In the genomic region with DNA sequence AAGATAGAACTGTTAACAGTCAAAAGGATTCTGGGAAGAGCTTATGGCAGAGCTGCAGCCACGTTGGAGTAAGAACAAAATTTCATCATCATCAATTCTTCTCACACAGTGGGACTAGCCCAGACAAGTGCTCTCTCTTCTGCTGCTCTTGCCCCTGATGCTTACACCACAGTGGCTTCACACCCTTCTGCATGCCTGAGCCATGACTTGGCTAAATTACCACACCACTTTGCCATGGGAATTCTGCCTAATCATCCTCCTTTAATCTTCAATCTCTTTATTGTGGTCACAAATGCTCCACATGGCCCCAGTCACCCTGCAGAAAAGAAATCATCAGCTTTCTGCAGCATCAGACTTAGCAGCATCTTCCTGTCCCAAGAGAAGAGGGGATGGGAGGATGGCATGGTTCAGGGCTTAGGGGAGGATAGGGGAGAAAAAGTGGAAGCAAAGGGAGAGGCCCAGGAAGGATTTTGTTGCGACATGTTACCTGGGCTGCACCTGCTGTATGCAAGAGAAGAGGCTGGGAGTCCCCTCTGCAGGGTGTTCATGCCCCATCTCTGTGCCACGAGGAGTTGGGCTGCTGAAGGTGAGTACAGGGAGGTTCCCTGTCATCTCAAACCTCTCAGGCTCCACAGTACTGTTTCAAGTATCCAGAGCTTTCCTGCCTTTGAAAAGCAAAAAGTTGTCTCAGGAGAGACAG, we compare ENCODE assay signal across 13 cellular contexts. TPM values are rescaled to one million over a fixed set of nuclear protein-coding genes. Genes with fewer than 3 reads are reported as not detected.
DNase-seq lines count a peak whose midpoint lies in the region; ATAC-seq, FAIRE-seq and TF ChIP-seq lines count a peak whose summit lies in the region.
"Had no signal": no experiment of that assay in that cellular context is flagged by ENCODE, and none has a peak within 500 bp of the region (broad histone marks: within the 10 kb centered on the region; RNA-seq: fewer than 3 reads in every experiment).

No MANE protein-coding gene starts in this region.

- H3K36me3 ChIP-seq in psoas muscle (ENCODE audit: insufficient read depth in 1 of 2, low read depth in 1 of 2), result no peaks in the 10 kb centered on the region
- H3K36me3 ChIP-seq: neutrophil had no signal

- CTCF ChIA-PET in activated naive CD4-positive, alpha-beta T cell treated with anti-CD3 and anti-CD28 coated beads for 36 hours (lab: Charles Lee), result interaction anchor here (1.0 kb wide), 1 partner anchor 18 kb away, joined by 3 read pairs; no protein-coding TSS in a partner anchor

- H3K27me3 Mint-ChIP-seq in activated naive CD4-positive, alpha-beta T cell treated with anti-CD3 and anti-CD28 coated beads for 36 hours (ENCODE audit: low read depth), result no peaks in the 10 kb centered on the region

- no peaks in the 10 kb centered on the region for H3K36me3 Mint-ChIP-seq in activated naive CD4-positive, alpha-beta T cell treated with anti-CD3 and anti-CD28 coated beads for 36 hours (ENCODE audit: low read depth)
- H3K36me3 Mint-ChIP-seq: IgD-negative memory B cell had no signal

- H3K27ac Mint-ChIP-seq in activated naive CD4-positive, alpha-beta T cell treated with anti-CD3 and anti-CD28 coated beads for 36 hours, result no peak overlapping the region
- H3K27ac Mint-ChIP-seq: H9, IgD-negative memory B cell had no signal

- peak; percentile 91 for FAIRE-seq in urothelium cell line (lab: Jason Lieb, UNC)

- H3K27me3 ChIP-seq in psoas muscle (ENCODE audit: insufficient read depth in 3 of 3, low read length in 2 of 3), result peaks cover 0 to 2% (median 0%) of the 10 kb centered on the region in 3 donors
- H3K27me3 ChIP-seq: neutrophil had no signal

- peak; percentile 6 for DNase-seq in activated naive CD4-positive, alpha-beta T cell treated with anti-CD3 and anti-CD28 coated beads for 36 hours
- DNase-seq in activated naive CD4-positive, alpha-beta T cell treated with Interleukin-2 at 50 U/mL for 16 hours, result no peak
- peak; percentile 51 to 72 for DNase-seq in SW 1271 (lab: John Stamatoyannopoulos, UW)
- DNase-seq in foreskin fibroblast, result peak; percentile 76 to 81
- DNase-seq in urothelium cell line (ENCODE audit: low spot score), result peak; percentile 86
- DNase-seq in psoas muscle, result no peak
- DNase-seq in retina, result no peak
- no peak for DNase-seq in GM13977 (ENCODE audit: low spot score)
- DNase-seq: activated CD4-positive, alpha-beta T cell treated with anti-CD3 and anti-CD28 coated beads for 1 hour; AML-193; H9 had no signal

- no peak overlapping the region for H3K27ac ChIP-seq in psoas muscle
- H3K27ac ChIP-seq: neutrophil had no signal

- ATAC-seq in psoas muscle, result no peak

- no peaks in the 10 kb centered on the region for H3K9me3 ChIP-seq in psoas muscle
- H3K9me3 ChIP-seq: neutrophil had no signal

- in situ Hi-C loops in GM13977 (cut with MboI; ENCODE audit: low pct_unique_long_range_greater_than_20kb, low sequenced_read_pairs, unreplicated experiment), result no loop called here

- H3K4me3 Mint-ChIP-seq in activated naive CD4-positive, alpha-beta T cell treated with anti-CD3 and anti-CD28 coated beads for 36 hours, result no peak overlapping the region
- H3K4me3 Mint-ChIP-seq: H9, IgD-negative memory B cell had no signal

- H3K4me1 Mint-ChIP-seq in activated naive CD4-positive, alpha-beta T cell treated with anti-CD3 and anti-CD28 coated beads for 36 hours (ENCODE audit: low read depth), result peaks cover 9% of the 10 kb centered on the region
- H3K4me1 Mint-ChIP-seq: H9 had no signal

- no peak overlapping the region for H3K4me3 ChIP-seq in foreskin fibroblast (ENCODE audit: low read depth in 1 of 2, low read length in 2 of 2)
- no peak overlapping the region for H3K4me3 ChIP-seq in psoas muscle

- H3K9me3 Mint-ChIP-seq in activated naive CD4-positive, alpha-beta T cell treated with anti-CD3 and anti-CD28 coated beads for 36 hours, result no peaks in the 10 kb centered on the region
- H3K9me3 Mint-ChIP-seq: IgD-negative memory B cell had no signal

- WGBS in psoas muscle, 3 donors, result 49 to 53% (median 51%) methylated on average over 3 of the region's 3 CpGs

- intact Hi-C loops in activated naive CD4-positive, alpha-beta T cell treated with anti-CD3 and anti-CD28 coated beads for 36 hours (cut with micrococcal nuclease), result no loop called here
- intact Hi-C loops in psoas muscle (cut with DNase I), result no loop called here

- H3K4me1 ChIP-seq in psoas muscle, result no peaks in the 10 kb centered on the region

- TF ChIP-seq CTCF in foreskin fibroblast (IDR thresholded peaks at IDR 0.05; ENCODE audit: low read depth, low read length) (no peak), psoas muscle (IDR thresholded peaks at IDR 0.05) (no peak), GM13977 (IDR thresholded peaks at IDR 0.05; ENCODE audit: extremely low read depth, insufficient read depth, missing control alignments) (no peak)

RNA-seq across cellular contexts. Expression of gene RPTN, which starts 9.0 kb away (rescaled TPM):
- not detected for total RNA-seq in activated naive CD4-positive, alpha-beta T cell treated with anti-CD3 and anti-CD28 coated beads for 36 hours
- total RNA-seq in psoas muscle, result not detected
- polyA plus RNA-seq in psoas muscle, result not detected
- total RNA-seq: H9 had no signal
- polyA plus RNA-seq: IgD-negative memory B cell had no signal

RNA-seq across cellular contexts. Expression of gene TCHH, which starts 52.7 kb away (rescaled TPM):
- not detected for total RNA-seq in activated naive CD4-positive, alpha-beta T cell treated with anti-CD3 and anti-CD28 coated beads for 36 hours
- total RNA-seq in psoas muscle, result under 1 TPM in 2 of 4 donors, not detected in 2; 0.04 TPM
- under 1 TPM in 2 of 3 donors, not detected in 1; 0.01 to 0.03 TPM for polyA plus RNA-seq in psoas muscle
- total RNA-seq: H9 had no signal
- polyA plus RNA-seq: IgD-negative memory B cell had no signal

RNA-seq across cellular contexts. Expression of gene HRNR, which starts 56.0 kb away (rescaled TPM):
- not detected for total RNA-seq in activated naive CD4-positive, alpha-beta T cell treated with anti-CD3 and anti-CD28 coated beads for 36 hours
- not detected for total RNA-seq in psoas muscle
- polyA plus RNA-seq in psoas muscle, result not detected
- total RNA-seq: H9 had no signal
- polyA plus RNA-seq: IgD-negative memory B cell had no signal

Comparison
In these comparisons a context has a peak if more than half of its experiments do, and no peak if none do; other contexts are left out.
1. DNase-seq: peak in activated naive CD4-positive, alpha-beta T cell treated with anti-CD3 and anti-CD28 coated beads for 36 hours (single experiment), SW 1271 (2 of 2), foreskin fibroblast (2 of 2) and urothelium cell line (single experiment); none in activated naive CD4-positive, alpha-beta T cell treated with Interleukin-2 at 50 U/mL for 16 hours (single experiment), psoas muscle (0 of 2), retina (single experiment) and GM13977 (single experiment).